Comparison of ENCODE assay signal across 12 cellular contexts in the genomic region with DNA sequence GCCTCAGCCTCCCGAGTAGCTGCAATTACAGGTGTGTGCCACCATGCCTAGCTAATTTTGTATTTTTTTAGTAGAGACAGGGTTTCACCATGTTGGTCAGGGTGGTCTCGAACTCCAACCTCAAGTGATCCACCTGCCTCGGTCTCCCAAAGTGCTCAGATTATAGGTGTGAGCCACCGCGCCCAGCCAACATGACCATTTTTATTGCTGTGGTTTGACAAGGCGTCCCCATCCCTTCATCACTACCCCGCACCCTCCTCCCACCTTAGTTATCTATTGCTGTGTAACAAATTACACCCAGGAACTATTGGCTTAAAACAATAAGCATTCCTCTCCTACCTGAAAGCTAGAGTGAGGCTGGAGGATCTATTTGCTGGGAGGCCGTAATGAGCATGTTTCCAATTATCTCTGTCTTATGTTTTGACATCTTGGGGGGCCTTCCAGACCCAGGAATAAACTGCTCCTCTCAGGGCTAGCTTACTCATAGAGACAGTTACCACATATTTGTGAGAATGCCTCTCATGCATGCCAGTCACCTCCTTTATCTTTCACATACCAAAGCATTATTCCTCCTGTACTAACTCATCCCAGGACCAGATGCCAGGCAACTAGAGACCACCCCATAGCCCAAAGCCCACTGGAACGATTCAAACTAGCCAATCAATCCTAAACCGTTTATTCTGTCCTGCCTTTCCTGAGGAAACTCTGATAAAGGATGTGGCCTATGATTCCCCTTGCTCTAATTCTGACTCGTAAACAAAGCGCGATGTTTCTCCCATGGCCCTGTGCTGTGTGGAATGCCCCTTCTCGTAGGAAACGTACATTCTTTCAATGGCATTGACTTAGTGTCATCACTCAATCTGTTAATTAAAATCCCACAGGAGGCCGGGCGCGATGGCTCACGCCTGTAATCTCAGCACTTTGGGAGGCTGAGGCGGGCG. TPM values are rescaled to one million over a fixed set of nuclear protein-coding genes. Genes with fewer than 3 reads are reported as not detected.
A peak's percentile ranks its signal among the peaks of the same experiment; 100 is the strongest.
DNase-seq lines count a peak whose midpoint lies in the region; ATAC-seq and TF ChIP-seq lines count a peak whose summit lies in the region.
"Had no signal": no experiment of that assay in that cellular context is flagged by ENCODE, and none has a peak within 500 bp of the region (broad histone marks: within the 10 kb centered on the region; RNA-seq: fewer than 3 reads in every experiment).

No MANE protein-coding gene starts in this region.

- ATAC-seq in activated T-cell treated with anti-CD3 and anti-CD28 coated beads, Interleukin-2, amount 50 U/mL, for 4 hours = no peak
- no peak; the same call in 2 of the 3 replicates for ATAC-seq in RWPE2 (ENCODE audit: low read depth)
- ATAC-seq in natural killer cell = no peak

- intact Hi-C loops in natural killer cell (cut with micrococcal nuclease) = no loop called here

- no peaks in the 10 kb centered on the region for H3K9me3 Mint-ChIP-seq in activated T-cell treated with anti-CD3 and anti-CD28 coated beads, Interleukin-2, amount 50 U/mL, for 24 hours
- no peaks in the 10 kb centered on the region for H3K9me3 Mint-ChIP-seq in activated T-cell treated with anti-CD3 and anti-CD28 coated beads, Interleukin-2, amount 50 U/mL, for 4 hours
- no peaks in the 10 kb centered on the region for H3K9me3 Mint-ChIP-seq in natural killer cell
- H3K9me3 Mint-ChIP-seq: brain had no signal

- peaks cover 15% of the 10 kb centered on the region for H3K36me3 ChIP-seq in RWPE2 (ENCODE audit: low read depth)

- H3K4me3 ChIP-seq in RWPE2 (ENCODE audit: severe bottlenecking) (no peak overlapping the region), fibroblast of mammary gland (ENCODE audit: control insufficient read depth, low read depth, low read length) (no peak overlapping the region), skeletal muscle cell (ENCODE audit: low read depth, low read length) (no peak overlapping the region)
- H3K4me3 ChIP-seq: BLaER1 treated with 17β-estradiol and CSF1 and Interleukin-3, amounts not matched to agents 10 nM and 100 nM had no signal

- peaks cover 24% of the 10 kb centered on the region for H3K4me1 ChIP-seq in RWPE2 (ENCODE audit: insufficient read depth, poor library complexity, severe bottlenecking)

- H3K27ac ChIP-seq in RWPE2 (ENCODE audit: poor library complexity, severe bottlenecking) = peak overlapping the region; percentile 95

- no peak overlapping the region for H3K4me3 Mint-ChIP-seq in activated T-cell treated with anti-CD3 and anti-CD28 coated beads, Interleukin-2, amount 50 U/mL, for 24 hours
- no peak overlapping the region for H3K4me3 Mint-ChIP-seq in activated T-cell treated with anti-CD3 and anti-CD28 coated beads, Interleukin-2, amount 50 U/mL, for 4 hours
- H3K4me3 Mint-ChIP-seq in natural killer cell = no peak overlapping the region
- H3K4me3 Mint-ChIP-seq: brain had no signal

- H3K27ac Mint-ChIP-seq in activated T-cell treated with anti-CD3 and anti-CD28 coated beads, Interleukin-2, amount 50 U/mL, for 24 hours = peak overlapping the region; percentile 27
- peak overlapping the region in 1 of 2 donors; percentile 11 for H3K27ac Mint-ChIP-seq in natural killer cell

- peaks cover 73% of the 10 kb centered on the region for H3K36me3 Mint-ChIP-seq in activated T-cell treated with anti-CD3 and anti-CD28 coated beads, Interleukin-2, amount 50 U/mL, for 24 hours (ENCODE audit: low read depth)
- peaks cover 20% of the 10 kb centered on the region for H3K36me3 Mint-ChIP-seq in activated T-cell treated with anti-CD3 and anti-CD28 coated beads, Interleukin-2, amount 50 U/mL, for 4 hours (ENCODE audit: insufficient read depth)
- peaks cover 3% of the 10 kb centered on the region for H3K36me3 Mint-ChIP-seq in natural killer cell

- no peaks in the 10 kb centered on the region for H3K9me3 ChIP-seq in RWPE2 (ENCODE audit: severe bottlenecking)
- H3K9me3 ChIP-seq: BLaER1 treated with 17β-estradiol and CSF1 and Interleukin-3, amounts not matched to agents 10 nM and 100 nM had no signal

- no peak for TF ChIP-seq CTCF in RWPE2 (IDR thresholded peaks at IDR 0.05; ENCODE audit: poor library complexity, severe bottlenecking)
- no peak for TF ChIP-seq CTCF in fibroblast of mammary gland (conservative IDR thresholded peaks at IDR 0.05; ENCODE audit: control insufficient read depth, insufficient read depth, low read depth, low read length)
- no peak for TF ChIP-seq CTCF in natural killer cell (IDR thresholded peaks at IDR 0.05)

- no peaks in the 10 kb centered on the region for H3K27me3 ChIP-seq in RWPE2 (ENCODE audit: insufficient read depth, poor library complexity, severe bottlenecking)
- H3K27me3 ChIP-seq: BLaER1 treated with 17β-estradiol and CSF1 and Interleukin-3, amounts not matched to agents 10 nM and 100 nM had no signal

- H3K4me1 Mint-ChIP-seq in activated T-cell treated with anti-CD3 and anti-CD28 coated beads, Interleukin-2, amount 50 U/mL, for 24 hours (ENCODE audit: low read depth) = peaks cover 24% of the 10 kb centered on the region
- H3K4me1 Mint-ChIP-seq in activated T-cell treated with anti-CD3 and anti-CD28 coated beads, Interleukin-2, amount 50 U/mL, for 4 hours (ENCODE audit: low read depth) = peaks cover 15% of the 10 kb centered on the region
- H3K4me1 Mint-ChIP-seq in natural killer cell = peaks cover 13 to 14% of the 10 kb centered on the region in 2 donors

- no peaks in the 10 kb centered on the region for H3K27me3 Mint-ChIP-seq in activated T-cell treated with anti-CD3 and anti-CD28 coated beads, Interleukin-2, amount 50 U/mL, for 24 hours
- no peaks in the 10 kb centered on the region for H3K27me3 Mint-ChIP-seq in activated T-cell treated with anti-CD3 and anti-CD28 coated beads, Interleukin-2, amount 50 U/mL, for 4 hours (ENCODE audit: low read depth)
- H3K27me3 Mint-ChIP-seq in natural killer cell (ENCODE audit: low read depth in 2 of 2) = no peaks in the 10 kb centered on the region
- H3K27me3 Mint-ChIP-seq: brain had no signal

- no peak for DNase-seq in activated T-cell treated with anti-CD3 and anti-CD28 coated beads, Interleukin-2, amount 50 U/mL, for 24 hours
- no peak for DNase-seq in activated T-cell treated with anti-CD3 and anti-CD28 coated beads, Interleukin-2, amount 50 U/mL, for 4 hours
- DNase-seq in RWPE2 (ENCODE audit: low spot score) = no peak
- peak; percentile 81 for DNase-seq in fibroblast of mammary gland (ENCODE audit: low read depth)
- peak; percentile 41 for DNase-seq in skeletal muscle cell (ENCODE audit: low read depth)
- no peak for DNase-seq in amniotic stem cell (lab: John Stamatoyannopoulos, UW)
- no peak for DNase-seq in iPS-NIHi7 (ENCODE audit: extremely low spot score)
- no peak for DNase-seq in natural killer cell
- DNase-seq: activated CD4-positive, CD25-positive, alpha-beta regulatory T cell treated with anti-CD3 and anti-CD28 coated beads, Interleukin-2, amount 50 U/mL, for 72 hours; KG1 had no signal

RNA-seq across cellular contexts. Expression of gene SNU13, which starts 19.4 kb away (rescaled TPM):
- 100 to 1,000 TPM; 372 to 430 (median 428) TPM for total RNA-seq in activated T-cell treated with anti-CD3 and anti-CD28 coated beads, Interleukin-2, amount 50 U/mL, for 4 hours
- total RNA-seq in natural killer cell = 100 to 1,000 TPM in 2 of 3 donors, 10 to 100 TPM in 1; 100.0 to 106 (median 101) TPM

RNA-seq across cellular contexts. Expression of gene MEI1, which starts 30.1 kb away (rescaled TPM):
- total RNA-seq in activated T-cell treated with anti-CD3 and anti-CD28 coated beads, Interleukin-2, amount 50 U/mL, for 4 hours = 10 to 100 TPM; 13.4 to 21.6 (median 17.1) TPM
- 10 to 100 TPM; 44.7 to 75.6 (median 50.3) TPM for total RNA-seq in natural killer cell

RNA-seq across cellular contexts. Expression of gene XRCC6, which starts 48.1 kb away (rescaled TPM):
- total RNA-seq in activated T-cell treated with anti-CD3 and anti-CD28 coated beads, Interleukin-2, amount 50 U/mL, for 4 hours = 100 to 1,000 TPM; 515 to 540 (median 521) TPM
- 100 to 1,000 TPM; 134 to 142 (median 140) TPM for total RNA-seq in natural killer cell

RNA-seq across cellular contexts. Expression of gene DESI1, which starts 48.4 kb away (rescaled TPM):
- total RNA-seq in activated T-cell treated with anti-CD3 and anti-CD28 coated beads, Interleukin-2, amount 50 U/mL, for 4 hours = 100 to 1,000 TPM; 124 to 141 (median 129) TPM
- total RNA-seq in natural killer cell = 10 to 100 TPM; 15.0 to 22.2 (median 20.6) TPM

Comparison
In these comparisons a context has a peak if more than half of its experiments do, and no peak if none do; other contexts are left out.
1. DNase-seq: peak in fibroblast of mammary gland (single experiment) and skeletal muscle cell (single experiment); none in activated T-cell treated with anti-CD3 and anti-CD28 coated beads, Interleukin-2, amount 50 U/mL, for 24 hours (single experiment), activated T-cell treated with anti-CD3 and anti-CD28 coated beads, Interleukin-2, amount 50 U/mL, for 4 hours (single experiment), RWPE2 (single experiment), amniotic stem cell (single experiment), iPS-NIHi7 (single experiment) and natural killer cell (single experiment).